Comparison of ENCODE assay signal across 1 cellular context in the genomic region with DNA sequence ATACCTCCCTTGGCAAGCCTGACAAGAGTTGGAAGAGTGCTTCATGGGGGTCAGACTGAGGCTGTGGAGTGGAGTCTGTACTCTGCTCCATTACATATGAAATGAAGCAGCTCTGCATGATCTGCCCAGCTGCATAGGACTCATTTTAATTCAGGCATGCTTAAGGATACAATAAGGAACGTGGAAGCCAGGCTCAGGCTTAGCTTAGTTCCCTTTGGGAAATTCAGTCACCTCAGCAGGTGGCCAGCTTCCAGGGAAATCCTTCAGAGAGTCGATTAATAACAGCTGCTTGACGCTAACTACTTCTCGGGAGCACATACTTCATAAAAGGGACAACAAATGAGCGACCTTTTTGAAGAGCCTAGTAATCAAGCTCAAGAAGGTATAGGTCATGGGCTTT.
TF ChIP-seq lines count a peak whose summit lies in the region.

No MANE protein-coding gene starts in this region.

TF ChIP-seq in GM23338, 12 proteins besides CTCF, POLR2A, EP300 and RAD21 (continued from another document):
- TF ChIP-seq, protein P1, sequence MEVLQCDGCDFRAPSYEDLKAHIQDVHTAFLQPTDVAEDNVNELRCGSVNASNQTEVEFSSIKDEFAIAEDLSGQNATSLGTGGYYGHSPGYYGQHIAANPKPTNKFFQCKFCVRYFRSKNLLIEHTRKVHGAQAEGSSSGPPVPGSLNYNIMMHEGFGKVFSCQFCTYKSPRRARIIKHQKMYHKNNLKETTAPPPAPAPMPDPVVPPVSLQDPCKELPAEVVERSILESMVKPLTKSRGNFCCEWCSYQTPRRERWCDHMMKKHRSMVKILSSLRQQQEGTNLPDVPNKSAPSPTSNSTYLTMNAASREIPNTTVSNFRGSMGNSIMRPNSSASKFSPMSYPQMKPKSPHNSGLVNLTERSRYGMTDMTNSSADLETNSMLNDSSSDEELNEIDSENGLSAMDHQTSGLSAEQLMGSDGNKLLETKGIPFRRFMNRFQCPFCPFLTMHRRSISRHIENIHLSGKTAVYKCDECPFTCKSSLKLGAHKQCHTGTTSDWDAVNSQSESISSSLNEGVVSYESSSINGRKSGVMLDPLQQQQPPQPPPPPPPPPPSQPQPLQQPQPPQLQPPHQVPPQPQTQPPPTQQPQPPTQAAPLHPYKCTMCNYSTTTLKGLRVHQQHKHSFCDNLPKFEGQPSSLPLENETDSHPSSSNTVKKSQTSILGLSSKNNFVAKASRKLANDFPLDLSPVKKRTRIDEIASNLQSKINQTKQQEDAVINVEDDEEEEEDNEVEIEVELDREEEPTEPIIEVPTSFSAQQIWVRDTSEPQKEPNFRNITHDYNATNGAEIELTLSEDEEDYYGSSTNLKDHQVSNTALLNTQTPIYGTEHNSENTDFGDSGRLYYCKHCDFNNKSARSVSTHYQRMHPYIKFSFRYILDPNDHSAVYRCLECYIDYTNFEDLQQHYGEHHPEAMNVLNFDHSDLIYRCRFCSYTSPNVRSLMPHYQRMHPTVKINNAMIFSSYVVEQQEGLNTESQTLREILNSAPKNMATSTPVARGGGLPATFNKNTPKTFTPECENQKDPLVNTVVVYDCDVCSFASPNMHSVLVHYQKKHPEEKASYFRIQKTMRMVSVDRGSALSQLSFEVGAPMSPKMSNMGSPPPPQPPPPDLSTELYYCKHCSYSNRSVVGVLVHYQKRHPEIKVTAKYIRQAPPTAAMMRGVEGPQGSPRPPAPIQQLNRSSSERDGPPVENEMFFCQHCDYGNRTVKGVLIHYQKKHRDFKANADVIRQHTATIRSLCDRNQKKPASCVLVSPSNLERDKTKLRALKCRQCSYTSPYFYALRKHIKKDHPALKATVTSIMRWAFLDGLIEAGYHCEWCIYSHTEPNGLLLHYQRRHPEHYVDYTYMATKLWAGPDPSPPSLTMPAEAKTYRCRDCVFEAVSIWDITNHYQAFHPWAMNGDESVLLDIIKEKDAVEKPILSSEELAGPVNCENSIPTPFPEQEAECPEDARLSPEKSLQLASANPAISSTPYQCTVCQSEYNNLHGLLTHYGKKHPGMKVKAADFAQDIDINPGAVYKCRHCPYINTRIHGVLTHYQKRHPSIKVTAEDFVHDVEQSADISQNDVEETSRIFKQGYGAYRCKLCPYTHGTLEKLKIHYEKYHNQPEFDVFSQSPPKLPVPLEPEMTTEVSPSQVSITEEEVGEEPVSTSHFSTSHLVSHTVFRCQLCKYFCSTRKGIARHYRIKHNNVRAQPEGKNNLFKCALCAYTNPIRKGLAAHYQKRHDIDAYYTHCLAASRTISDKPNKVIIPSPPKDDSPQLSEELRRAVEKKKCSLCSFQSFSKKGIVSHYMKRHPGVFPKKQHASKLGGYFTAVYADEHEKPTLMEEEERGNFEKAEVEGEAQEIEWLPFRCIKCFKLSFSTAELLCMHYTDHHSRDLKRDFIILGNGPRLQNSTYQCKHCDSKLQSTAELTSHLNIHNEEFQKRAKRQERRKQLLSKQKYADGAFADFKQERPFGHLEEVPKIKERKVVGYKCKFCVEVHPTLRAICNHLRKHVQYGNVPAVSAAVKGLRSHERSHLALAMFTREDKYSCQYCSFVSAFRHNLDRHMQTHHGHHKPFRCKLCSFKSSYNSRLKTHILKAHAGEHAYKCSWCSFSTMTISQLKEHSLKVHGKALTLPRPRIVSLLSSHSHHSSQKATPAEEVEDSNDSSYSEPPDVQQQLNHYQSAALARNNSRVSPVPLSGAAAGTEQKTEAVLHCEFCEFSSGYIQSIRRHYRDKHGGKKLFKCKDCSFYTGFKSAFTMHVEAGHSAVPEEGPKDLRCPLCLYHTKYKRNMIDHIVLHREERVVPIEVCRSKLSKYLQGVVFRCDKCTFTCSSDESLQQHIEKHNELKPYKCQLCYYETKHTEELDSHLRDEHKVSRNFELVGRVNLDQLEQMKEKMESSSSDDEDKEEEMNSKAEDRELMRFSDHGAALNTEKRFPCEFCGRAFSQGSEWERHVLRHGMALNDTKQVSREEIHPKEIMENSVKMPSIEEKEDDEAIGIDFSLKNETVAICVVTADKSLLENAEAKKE (CRISPR knock-in tag; IDR thresholded peaks at IDR 0.05): no peak
- TF ChIP-seq NANOG (IDR thresholded peaks at IDR 0.05; ENCODE audit: borderline replicate concordance): no peak
